Comparison of ENCODE assay signal across 33 cellular contexts in the genomic region with DNA sequence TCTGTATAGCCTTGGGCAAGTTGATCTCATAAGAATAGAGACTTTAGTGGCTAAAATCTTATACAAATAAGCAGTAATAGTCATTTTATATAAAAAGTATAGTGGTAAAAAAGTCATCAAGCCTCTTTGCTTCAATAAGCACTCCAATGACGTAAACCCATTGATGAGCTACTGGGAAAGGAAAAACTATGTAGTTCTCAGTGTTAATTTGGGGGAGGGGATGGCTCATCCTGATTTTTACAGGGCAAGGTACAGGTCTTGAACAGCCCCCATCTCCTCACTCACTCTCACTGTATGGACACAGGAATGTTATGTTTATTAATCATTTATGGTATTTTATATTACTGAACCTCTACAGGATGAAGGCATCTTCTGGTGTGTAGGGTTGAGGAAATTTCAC. TPM values are rescaled to one million over a fixed set of nuclear protein-coding genes. Genes with fewer than 3 reads are reported as not detected.
DNase-seq lines count a peak whose midpoint lies in the region; ATAC-seq and TF ChIP-seq lines count a peak whose summit lies in the region.
"Had no signal": no experiment of that assay in that cellular context is flagged by ENCODE, and none has a peak within 500 bp of the region (broad histone marks: within the 10 kb centered on the region; RNA-seq: fewer than 3 reads in every experiment).

No MANE protein-coding gene starts in this region.

- no peaks in the 10 kb centered on the region for H3F3A ChIP-seq in PC-3 (ENCODE audit: low read length, unreplicated experiment)

- H3K9me3 ChIP-seq in CD4-positive, alpha-beta T cell (ENCODE audit: control insufficient read depth, low read length), result no peaks in the 10 kb centered on the region
- H3K9me3 ChIP-seq in PC-3 (ENCODE audit: low read length), result no peaks in the 10 kb centered on the region
- H3K9me3 ChIP-seq: HAP-1, MG63, psoas muscle, sigmoid colon, SJSA1 had no signal

- H3K9me3 Mint-ChIP-seq in CD4-positive, alpha-beta T cell, result no peaks in the 10 kb centered on the region
- H3K9me3 Mint-ChIP-seq in naive thymus-derived CD8-positive, alpha-beta T cell, result peaks cover 0 to 11% (median 0%) of the 10 kb centered on the region in 9 donors
- H3K9me3 Mint-ChIP-seq in activated T-cell treated with anti-CD3 and anti-CD28 coated beads, Interleukin-2, amount 50 U/mL, for 4 hours, result no peaks in the 10 kb centered on the region
- H3K9me3 Mint-ChIP-seq: activated T-helper 17 cell treated with anti-CD3 and anti-CD28 coated beads, Interleukin-2, amount 50 U/mL, for 72 hours; CD14-positive monocyte; natural killer cell; stimulated activated effector memory CD8-positive, alpha-beta T cell treated with anti-CD3 and anti-CD28 coated beads, Interleukin-12 subunit alpha, Interleukin-12 subunit beta, amount 100 ng/mL, for 72 hours had no signal

- no peak overlapping the region for H3K9ac ChIP-seq in PC-3 (ENCODE audit: low read length)

- H2AFZ ChIP-seq in PC-3 (ENCODE audit: low read length), result no peak overlapping the region

- H3K4me1 ChIP-seq in PC-3 (ENCODE audit: insufficient read depth, low read length), result peaks cover 21% of the 10 kb centered on the region

- H3K27me3 ChIP-seq in CD4-positive, alpha-beta T cell (ENCODE audit: control insufficient read depth, insufficient read depth, low read length), result no peaks in the 10 kb centered on the region
- H3K27me3 ChIP-seq in PC-3 (ENCODE audit: low read length), result no peaks in the 10 kb centered on the region
- H3K27me3 ChIP-seq: MG63, sigmoid colon, SJSA1 had no signal

- no peaks in the 10 kb centered on the region for H3K36me3 Mint-ChIP-seq in CD4-positive, alpha-beta T cell (ENCODE audit: low read depth)
- peaks cover 0 to 4% (median 0%) of the 10 kb centered on the region in 3 donors for H3K36me3 Mint-ChIP-seq in naive thymus-derived CD8-positive, alpha-beta T cell
- H3K36me3 Mint-ChIP-seq in activated T-cell treated with anti-CD3 and anti-CD28 coated beads, Interleukin-2, amount 50 U/mL, for 4 hours (ENCODE audit: insufficient read depth), result no peaks in the 10 kb centered on the region
- H3K36me3 Mint-ChIP-seq: natural killer cell; stimulated activated effector memory CD8-positive, alpha-beta T cell treated with anti-CD3 and anti-CD28 coated beads, Interleukin-12 subunit alpha, Interleukin-12 subunit beta, amount 100 ng/mL, for 72 hours had no signal

- no peak for TF ChIP-seq CTCF in CD4-positive, alpha-beta T cell (IDR thresholded peaks at IDR 0.05)
- TF ChIP-seq CTCF in PC-3 (conservative IDR thresholded peaks at IDR 0.05; ENCODE audit: low read depth, low read length), result no peak
- TF ChIP-seq CTCF in coronary artery (IDR thresholded peaks at IDR 0.05), result no peak

- no peak overlapping the region for H3K27ac ChIP-seq in CD4-positive, alpha-beta T cell (ENCODE audit: low read depth, low read length)
- H3K27ac ChIP-seq in PC-3 (ENCODE audit: low read length), result peak overlapping the region; percentile 68; the same call in 1 of the 2 replicates
- H3K27ac ChIP-seq in coronary artery, result no peak overlapping the region
- H3K27ac ChIP-seq: RWPE1 had no signal

- no peaks in the 10 kb centered on the region for H3K27me3 Mint-ChIP-seq in CD4-positive, alpha-beta T cell
- H3K27me3 Mint-ChIP-seq in naive thymus-derived CD8-positive, alpha-beta T cell, result no peaks in the 10 kb centered on the region
- peaks cover 4% of the 10 kb centered on the region for H3K27me3 Mint-ChIP-seq in activated T-cell treated with anti-CD3 and anti-CD28 coated beads, Interleukin-2, amount 50 U/mL, for 4 hours (ENCODE audit: low read depth)

- no peaks in the 10 kb centered on the region for H4K20me1 ChIP-seq in PC-3 (ENCODE audit: low read length)

- POLR2A ChIA-PET in CD4-positive, alpha-beta T cell (lab: Charles Lee), result interaction anchor here (0.8 to 4.1 kb wide), 6 partner anchors 11 to 212 kb away, joined by 3 to 65 read pairs (median 4); a partner anchor contains a TSS
- POLR2A ChIA-PET in PC-3 (lab: Charles Lee; ENCODE audit: unreplicated experiment), result no interaction called here
- POLR2A ChIA-PET in naive thymus-derived CD8-positive, alpha-beta T cell (lab: Charles Lee), result interaction anchor here (0.6 to 2.6 kb wide), 2 partner anchors 38 to 212 kb away, joined by 3 to 11 read pairs; a partner anchor contains a TSS

- peaks cover 59% of the 10 kb centered on the region for H3K4me1 Mint-ChIP-seq in CD4-positive, alpha-beta T cell (ENCODE audit: low read depth)
- H3K4me1 Mint-ChIP-seq in naive thymus-derived CD8-positive, alpha-beta T cell, result peaks cover 23 to 65% (median 53%) of the 10 kb centered on the region in 4 donors
- H3K4me1 Mint-ChIP-seq in activated T-cell treated with anti-CD3 and anti-CD28 coated beads, Interleukin-2, amount 50 U/mL, for 4 hours (ENCODE audit: low read depth), result peaks cover 34% of the 10 kb centered on the region
- H3K4me1 Mint-ChIP-seq: activated T-helper 17 cell treated with anti-CD3 and anti-CD28 coated beads, Interleukin-2, amount 50 U/mL, for 72 hours had no signal

- no peaks in the 10 kb centered on the region for H3K9me2 ChIP-seq in PC-3 (replicated peaks; ENCODE audit: low read length)

- H3K4me3 ChIP-seq in PC-3 (ENCODE audit: low read length), result no peak overlapping the region
- H3K4me3 ChIP-seq in coronary artery, result no peak overlapping the region
- H3K4me3 ChIP-seq: HAP-1, MG63, psoas muscle, sigmoid colon, SJSA1 had no signal

- intact Hi-C loops in CD4-positive, alpha-beta T cell (cut with DNase I, micrococcal nuclease), result loop anchor here in 1 of 2 experiments (5.0 kb wide), 1 partner anchor 39 kb away; a partner anchor contains a TSS
- intact Hi-C loops in PC-3 (cut with micrococcal nuclease), result loop anchor here (2.0 kb wide), 1 partner anchor 33 kb away; no protein-coding TSS in a partner anchor

- H3K36me3 ChIP-seq in PC-3 (ENCODE audit: low read depth, low read length), result no peaks in the 10 kb centered on the region
- H3K36me3 ChIP-seq: HAP-1, MG63, sigmoid colon, SJSA1 had no signal

- BruUV-seq in PC-3 (replicated peaks; lab: Mats Ljungman, UMichigan), result no TSS peak

- no peak for ATAC-seq in CD4-positive, alpha-beta T cell (ENCODE audit: poor library complexity)
- no peak for ATAC-seq in PC-3
- ATAC-seq in naive thymus-derived CD8-positive, alpha-beta T cell, result no peak
- ATAC-seq in activated T-cell treated with anti-CD3 and anti-CD28 coated beads, Interleukin-2, amount 50 U/mL, for 4 hours, result no peak
- ATAC-seq: activated T-helper 17 cell treated with anti-CD3 and anti-CD28 coated beads, Interleukin-2, amount 50 U/mL, for 72 hours; left ventricle myocardium superior; natural killer cell; stimulated activated effector memory CD8-positive, alpha-beta T cell treated with anti-CD3 and anti-CD28 coated beads, Interleukin-12 subunit alpha, Interleukin-12 subunit beta, amount 100 ng/mL, for 72 hours had no signal

- CTCF ChIA-PET in CD4-positive, alpha-beta T cell (lab: Charles Lee), result interaction anchor here (0.8 kb wide), 1 partner anchor 38 kb away, joined by 3 read pairs; a partner anchor contains a TSS
- CTCF ChIA-PET in PC-3 (lab: Charles Lee), result no interaction called here

- DNase-seq in CD4-positive, alpha-beta T cell, result no peak
- DNase-seq in PC-3 (no peak), dermis blood vessel endothelial cell (peak; percentile 70), HUDEP-2 (lab: John Stamatoyannopoulos, UW; ENCODE audit: unreplicated experiment in 76 of 76) (no peak), coronary artery (ENCODE audit: low spot score) (no peak)
- no peak for DNase-seq in naive thymus-derived CD8-positive, alpha-beta T cell
- no peak for DNase-seq in activated T-cell treated with anti-CD3 and anti-CD28 coated beads, Interleukin-2, amount 50 U/mL, for 4 hours
- DNase-seq: activated CD4-positive, alpha-beta T cell treated with anti-CD3 and anti-CD28 coated beads, Interleukin-2, amount 50 U/mL, for 4 hours; activated CD8-positive, alpha-beta memory T cell treated with anti-CD3 and anti-CD28 coated beads, Interleukin-2, amount 50 U/mL, for 4 hours; DMS79 treated with DMSO at 0.1 percent for 48 hours; effector CD8-positive, alpha-beta T cell; GF-D8; head of caudate nucleus; islet precursor cell; KG1; left ventricle myocardium superior; MG63; natural killer cell; NCI-H1105 treated with DMSO at 0.1 percent for 48 hours; NCI-H187 treated with DMSO at 0.1 percent for 48 hours; NCI-H2171; NCI-H82; nucleus accumbens; psoas muscle; sigmoid colon; stimulated activated CD4-positive, alpha-beta T cell treated with anti-CD3 and anti-CD28 coated beads, Interleukin-15, amount 100 ng/mL, for 24 hours; trophoblast cell had no signal

- no peaks in the 10 kb centered on the region for H3K79me2 ChIP-seq in PC-3 (ENCODE audit: low read length)

- H3K4me3 Mint-ChIP-seq in CD4-positive, alpha-beta T cell, result no peak overlapping the region
- H3K4me3 Mint-ChIP-seq in naive thymus-derived CD8-positive, alpha-beta T cell, result peak overlapping the region in 4 of 10 donors; percentile 15 to 51 (median 37)
- no peak overlapping the region for H3K4me3 Mint-ChIP-seq in activated T-cell treated with anti-CD3 and anti-CD28 coated beads, Interleukin-2, amount 50 U/mL, for 4 hours
- H3K4me3 Mint-ChIP-seq: activated T-helper 17 cell treated with anti-CD3 and anti-CD28 coated beads, Interleukin-2, amount 50 U/mL, for 72 hours; CD14-positive monocyte; natural killer cell; stimulated activated effector memory CD8-positive, alpha-beta T cell treated with anti-CD3 and anti-CD28 coated beads, Interleukin-12 subunit alpha, Interleukin-12 subunit beta, amount 100 ng/mL, for 72 hours had no signal

- H3K4me2 ChIP-seq in PC-3 (ENCODE audit: low read length), result peak overlapping the region; percentile 40; the same call in 1 of the 2 replicates

- H3K27ac Mint-ChIP-seq in CD4-positive, alpha-beta T cell, result peak overlapping the region; percentile 53
- H3K27ac Mint-ChIP-seq in naive thymus-derived CD8-positive, alpha-beta T cell, result peak overlapping the region in 8 of 10 donors; percentile 31 to 90 (median 80)
- H3K27ac Mint-ChIP-seq: activated T-helper 17 cell treated with anti-CD3 and anti-CD28 coated beads, Interleukin-2, amount 50 U/mL, for 72 hours; natural killer cell; stimulated activated effector memory CD8-positive, alpha-beta T cell treated with anti-CD3 and anti-CD28 coated beads, Interleukin-12 subunit alpha, Interleukin-12 subunit beta, amount 100 ng/mL, for 72 hours had no signal

RNA-seq across cellular contexts. Expression of a gene that starts 38.1 kb away (rescaled TPM):
- 100 to 1,000 TPM; 218 to 229 TPM for total RNA-seq in CD4-positive, alpha-beta T cell
- total RNA-seq in PC-3 (2014; rRNA removed) (101 and 108 TPM in 2 replicates), dermis blood vessel endothelial cell (87.5 and 130 TPM in 2 replicates)
- 100 to 1,000 TPM in 1 of 2 experiments, 10 to 100 TPM in 1; 98.9 to 102 TPM for total RNA-seq in naive thymus-derived CD8-positive, alpha-beta T cell
- polyA plus RNA-seq in naive thymus-derived CD8-positive, alpha-beta T cell, result 100 to 1,000 TPM; 156 to 193 (median 156) TPM
- total RNA-seq in activated T-cell treated with anti-CD3 and anti-CD28 coated beads, Interleukin-2, amount 50 U/mL, for 4 hours, result 100 to 1,000 TPM; 103 to 119 (median 103) TPM
